ENCODE assay signal across 8 cellular contexts in genomic region chr5:170225326-170226137, GRCh38. TPM values are rescaled to one million over a fixed set of nuclear protein-coding genes. Genes with fewer than 3 reads are reported as not detected.
DNase-seq lines count a peak whose midpoint lies in the region; ATAC-seq and TF ChIP-seq lines count a peak whose summit lies in the region.

No MANE protein-coding gene starts in this region.

- no peak overlapping the region for H3K27ac Mint-ChIP-seq in immature natural killer cell

- WGBS in body of pancreas, 2 donors: 47 to 49% methylated on average over 7 of the region's 7 CpGs

- no peak for TF ChIP-seq POLR2A in body of pancreas (IDR thresholded peaks at IDR 0.05)

- peak; percentile 42 for ATAC-seq in body of pancreas
- no peak for ATAC-seq in HG03469 (IDR thresholded peaks at IDR 0.05; ENCODE audit: unreplicated experiment)

- H3K4me3 Mint-ChIP-seq in immature natural killer cell: no peak overlapping the region

- H3K9me3 Mint-ChIP-seq in immature natural killer cell: no peaks in the 10 kb centered on the region

- DNase-seq in AG08396 (ENCODE audit: low spot score) (peak; percentile 70), GM19238 (ENCODE audit: insufficient read length, low spot score) (peak; percentile 31), NCI-H1694 treated with DMSO at 0.1 percent for 48 hours (lab: John Stamatoyannopoulos, UW) (peak; percentile 49), UCSD-AML1 (lab: John Stamatoyannopoulos, UW; ENCODE audit: unreplicated experiment) (peak; percentile 58), body of pancreas (peak; percentile 63 to 78 (median 72)), immature natural killer cell (peak; percentile 55 to 64 (median 56))
- peak; percentile 51 to 60 for DNase-seq in stimulated activated CD4-positive, alpha-beta T cell treated with anti-CD3 and anti-CD28 coated beads, Interleukin-15, amount 100 ng/mL, for 1 hour (ENCODE audit: low read depth in 1 of 2, low spot score in 1 of 2)

- H3K9me3 ChIP-seq in body of pancreas: no peaks in the 10 kb centered on the region

- no peaks in the 10 kb centered on the region for H3K27me3 ChIP-seq in body of pancreas

- H3K4me1 Mint-ChIP-seq in immature natural killer cell: peaks cover 3 to 4% of the 10 kb centered on the region in 2 donors

- H3K4me1 ChIP-seq in body of pancreas: no peaks in the 10 kb centered on the region

- H3K27me3 Mint-ChIP-seq in immature natural killer cell (ENCODE audit: low read depth in 3 of 3): no peaks in the 10 kb centered on the region

- no peak overlapping the region for H3K4me3 ChIP-seq in body of pancreas

- intact Hi-C loops in body of pancreas (cut with DNase I): loop anchor here (10.0 kb wide), 1 partner anchor 189 kb away; no protein-coding TSS in a partner anchor

- no peak overlapping the region for H3K27ac ChIP-seq in body of pancreas

- H3K36me3 Mint-ChIP-seq in immature natural killer cell: peaks cover 0 to 4% (median 0%) of the 10 kb centered on the region in 3 donors

- H3K36me3 ChIP-seq in body of pancreas (replicated peaks in 1 of 2; ENCODE audit: insufficient read depth in 1 of 2, low read depth in 2 of 2): no peaks in the 10 kb centered on the region

- peak; percentile 40 to 79 (median 67) for TF ChIP-seq CTCF in body of pancreas (IDR thresholded peaks at IDR 0.05)

RNA-seq across cellular contexts. Expression of gene C5orf58, which starts 7.3 kb away (rescaled TPM):
- total RNA-seq in body of pancreas: not detected
- polyA plus RNA-seq in immature natural killer cell: 1 to 10 TPM in 1 of 3 donors, under 1 TPM in 1, not detected in 1; 0.23 to 1.9 TPM
